In genomic region chr2:234411793-234412192, GRCh38 we compare ENCODE assay signal across 11 cellular contexts.
DNase-seq lines count a peak whose midpoint lies in the region; ATAC-seq and TF ChIP-seq lines count a peak whose summit lies in the region.
"Had no signal": no experiment of that assay in that cellular context is flagged by ENCODE, and none has a peak within 500 bp of the region (broad histone marks: within the 10 kb centered on the region; RNA-seq: fewer than 3 reads in every experiment).

No MANE protein-coding gene starts in this region.

- no peak overlapping the region for H3K27ac ChIP-seq in left lung
- H3K27ac ChIP-seq: heart left ventricle had no signal

- ATAC-seq in GM18868 (IDR thresholded peaks at IDR 0.05; ENCODE audit: unreplicated experiment), result peak; percentile 72
- peak; percentile 92 for ATAC-seq in GM21723 (IDR thresholded peaks at IDR 0.05; ENCODE audit: unreplicated experiment)
- peak; percentile 85 for ATAC-seq in HG03159 (IDR thresholded peaks at IDR 0.05; ENCODE audit: unreplicated experiment)
- ATAC-seq in activated CD8-positive, alpha-beta T cell treated with anti-CD3 and anti-CD28 coated beads, Interleukin-2, amount 10 ng/mL, durations not matched to agents 7 days and 5 days, result no peak
- no peak for ATAC-seq in left ventricle myocardium superior
- ATAC-seq in left lung, result no peak
- ATAC-seq: HepG2 had no signal

- no peaks in the 10 kb centered on the region for H3K9me3 ChIP-seq in left lung
- H3K9me3 ChIP-seq: heart left ventricle had no signal

- no peaks in the 10 kb centered on the region for H3K27me3 Mint-ChIP-seq in mesothelial cell of epicardium (ENCODE audit: low read depth)
- no peaks in the 10 kb centered on the region for H3K27me3 Mint-ChIP-seq in activated CD8-positive, alpha-beta T cell treated with anti-CD3 and anti-CD28 coated beads, Interleukin-2, amount 10 ng/mL, durations not matched to agents 7 days and 5 days (ENCODE audit: low read depth)

- no peaks in the 10 kb centered on the region for H3K27me3 ChIP-seq in left lung

- H3K4me1 ChIP-seq in left lung, result no peaks in the 10 kb centered on the region
- H3K4me1 ChIP-seq: heart left ventricle had no signal

- TF ChIP-seq CTCF in mesothelial cell of epicardium (IDR thresholded peaks at IDR 0.05; ENCODE audit: unreplicated experiment) (no peak), left lung (IDR thresholded peaks at IDR 0.05) (no peak)

- H3K27ac Mint-ChIP-seq in mesothelial cell of epicardium, result peak overlapping the region; percentile 85
- no peak overlapping the region for H3K27ac Mint-ChIP-seq in activated CD8-positive, alpha-beta T cell treated with anti-CD3 and anti-CD28 coated beads, Interleukin-2, amount 10 ng/mL, durations not matched to agents 7 days and 5 days

- H3K9me3 Mint-ChIP-seq in mesothelial cell of epicardium, result no peaks in the 10 kb centered on the region
- no peaks in the 10 kb centered on the region for H3K9me3 Mint-ChIP-seq in activated CD8-positive, alpha-beta T cell treated with anti-CD3 and anti-CD28 coated beads, Interleukin-2, amount 10 ng/mL, durations not matched to agents 7 days and 5 days (ENCODE audit: insufficient read depth)

- H3K4me3 Mint-ChIP-seq in mesothelial cell of epicardium, result no peak overlapping the region
- H3K4me3 Mint-ChIP-seq in activated CD8-positive, alpha-beta T cell treated with anti-CD3 and anti-CD28 coated beads, Interleukin-2, amount 10 ng/mL, durations not matched to agents 7 days and 5 days, result no peak overlapping the region

- peaks cover 33% of the 10 kb centered on the region for H3K4me1 Mint-ChIP-seq in mesothelial cell of epicardium
- H3K4me1 Mint-ChIP-seq in activated CD8-positive, alpha-beta T cell treated with anti-CD3 and anti-CD28 coated beads, Interleukin-2, amount 10 ng/mL, durations not matched to agents 7 days and 5 days (ENCODE audit: low read depth), result peaks cover 12% of the 10 kb centered on the region

- no peaks in the 10 kb centered on the region for H3K36me3 ChIP-seq in left lung
- H3K36me3 ChIP-seq: heart left ventricle had no signal

- DNase-seq in mesothelial cell of epicardium (ENCODE audit: low spot score in 2 of 2, unreplicated experiment in 2 of 2) (no peak), left ventricle myocardium superior (no peak), left lung (no peak)
- no peak for DNase-seq in stimulated activated naive CD4-positive, alpha-beta T cell treated with Interleukin-2 at 50 U/mL for 16 hours (lab: John Stamatoyannopoulos, UW)
- DNase-seq in activated CD8-positive, alpha-beta T cell treated with anti-CD3 and anti-CD28 coated beads, Interleukin-2, amount 10 ng/mL, durations not matched to agents 7 days and 5 days, result no peak
- DNase-seq: heart left ventricle, SHP77 treated with DMSO at 0.1 percent for 48 hours had no signal

- CTCF ChIA-PET in activated CD8-positive, alpha-beta T cell treated with anti-CD3 and anti-CD28 coated beads, Interleukin-2, amount 10 ng/mL, durations not matched to agents 7 days and 5 days (lab: Charles Lee), result interaction anchor here (0.7 to 2.8 kb wide), 4 partner anchors 12 to 123 kb away, joined by 3 to 15 read pairs (median 4); no protein-coding TSS in a partner anchor

- POLR2A ChIA-PET in activated CD8-positive, alpha-beta T cell treated with anti-CD3 and anti-CD28 coated beads, Interleukin-2, amount 10 ng/mL, durations not matched to agents 7 days and 5 days (lab: Charles Lee), result interaction anchor here (1.0 to 1.7 kb wide), 3 partner anchors 10 to 43 kb away, joined by 3 to 6 read pairs (median 4); no protein-coding TSS in a partner anchor

- no peak overlapping the region for H3K4me3 ChIP-seq in left lung
- H3K4me3 ChIP-seq: heart left ventricle had no signal

- H3K36me3 Mint-ChIP-seq in mesothelial cell of epicardium, result no peaks in the 10 kb centered on the region
- H3K36me3 Mint-ChIP-seq in activated CD8-positive, alpha-beta T cell treated with anti-CD3 and anti-CD28 coated beads, Interleukin-2, amount 10 ng/mL, durations not matched to agents 7 days and 5 days (ENCODE audit: low read depth), result no peaks in the 10 kb centered on the region

- intact Hi-C loops in left ventricle myocardium superior (cut with micrococcal nuclease) (no loop called here), left lung (cut with DNase I) (no loop called here)

Comparison
In these comparisons a context has a peak if more than half of its experiments do, and no peak if none do; other contexts are left out.
1. ATAC-seq: peak in GM18868 (single experiment), GM21723 (single experiment) and HG03159 (single experiment); none in activated CD8-positive, alpha-beta T cell treated with anti-CD3 and anti-CD28 coated beads, Interleukin-2, amount 10 ng/mL, durations not matched to agents 7 days and 5 days (single experiment), left ventricle myocardium superior (single experiment) and left lung (single experiment).